ENCODE assay signal across 20 cellular contexts in genomic region chr1:38433097-38433722, GRCh38.
"Had no signal": no experiment of that assay in that cellular context is flagged by ENCODE, and none has a peak within 500 bp of the region (broad histone marks: within the 10 kb centered on the region; RNA-seq: fewer than 3 reads in every experiment).

No MANE protein-coding gene starts in this region.

- FAIRE-seq: astrocyte had no signal

- H3K36me3 ChIP-seq: neural progenitor cell, prostate gland, upper lobe of left lung had no signal

- ATAC-seq: activated CD4-positive, alpha-beta T cell treated with anti-CD3 and anti-CD28 coated beads for 36 hours; left ventricle myocardium superior; naive thymus-derived CD4-positive, alpha-beta T cell; right cardiac atrium; stimulated activated naive CD8-positive, alpha-beta T cell treated with anti-CD3 and anti-CD28 coated beads, Interleukin-15, Interleukin-2, amounts not matched to agents 100 U/mL and 50 U/mL, for 24 hours had no signal

- H2AFZ ChIP-seq: neural progenitor cell had no signal

- H3K27ac ChIP-seq: coronary artery, epithelial cell of prostate, neural progenitor cell, prostate gland, upper lobe of left lung had no signal

- H3K4me3 ChIP-seq: coronary artery, neural progenitor cell, prostate gland, upper lobe of left lung had no signal

- H3K9me3 ChIP-seq: prostate gland, upper lobe of left lung had no signal

- H3K4me1 ChIP-seq: prostate gland had no signal

- DNase-seq: activated CD4-positive, alpha-beta T cell treated with anti-CD3 and anti-CD28 coated beads for 36 hours; activated CD4-positive, alpha-beta T cell treated with anti-CD3 and anti-CD28 coated beads, Interleukin-2, amount 50 U/mL, for 4 hours; activated CD8-positive, alpha-beta memory T cell treated with anti-CD3 and anti-CD28 coated beads for 24 hours; activated CD8-positive, alpha-beta memory T cell treated with anti-CD3 and anti-CD28 coated beads, Interleukin-2, amount 50 U/mL, for 4 hours; activated naive CD4-positive, alpha-beta T cell treated with Interleukin-2 at 50 U/mL for 16 hours; activated naive CD8-positive, alpha-beta T cell treated with anti-CD3 and anti-CD28 coated beads for 36 hours; activated T-cell treated with anti-CD3 and anti-CD28 coated beads, Interleukin-2, amount 50 U/mL, for 24 hours; left ventricle myocardium superior; mesendoderm; naive thymus-derived CD4-positive, alpha-beta T cell; stimulated activated CD4-positive, alpha-beta T cell treated with anti-CD3 and anti-CD28 coated beads, Interleukin-4, amount 100 ng/mL, for 4 hours; stimulated activated naive CD8-positive, alpha-beta T cell treated with anti-CD3 and anti-CD28 coated beads, Interleukin-15, Interleukin-2, amounts not matched to agents 100 U/mL and 50 U/mL, for 24 hours; T-helper 9 cell had no signal

- H3K4me2 ChIP-seq: neural progenitor cell had no signal

- H3K9ac ChIP-seq: neural progenitor cell had no signal

- H3K27me3 ChIP-seq: neural progenitor cell, upper lobe of left lung had no signal
